In genomic region chr11:20353829-20354434, GRCh38 we compare ENCODE assay signal across 9 cellular contexts. TPM values are rescaled to one million over a fixed set of nuclear protein-coding genes. Genes with fewer than 3 reads are reported as not detected.
A peak's percentile ranks its signal among the peaks of the same experiment; 100 is the strongest.
DNase-seq lines count a peak whose midpoint lies in the region; ATAC-seq, FAIRE-seq and TF ChIP-seq lines count a peak whose summit lies in the region.
"Had no signal": no experiment of that assay in that cellular context is flagged by ENCODE, and none has a peak within 500 bp of the region (broad histone marks: within the 10 kb centered on the region; RNA-seq: fewer than 3 reads in every experiment).

No MANE protein-coding gene starts in this region.

- H3K4me1 ChIP-seq in H9 (ENCODE audit: insufficient read depth, low read length) (no peaks in the 10 kb centered on the region), K562 (replicated peaks in 1 of 2; ENCODE audit: control insufficient read depth in 2 of 2, insufficient read depth in 2 of 2, low read length in 2 of 2) (peaks cover 0 to 14% of the 10 kb centered on the region in 2 experiments; a peak in 4 of 5 replicates), upper lobe of left lung (peaks cover 0 to 5% (median 0%) of the 10 kb centered on the region in 4 donors)

- H3K9ac ChIP-seq in H9 (ENCODE audit: extremely low read depth, insufficient read length, low read length) (no peak overlapping the region), K562 (ENCODE audit: insufficient read depth in 1 of 2, low read depth in 2 of 2, low read length in 2 of 2) (no peak overlapping the region)

- H2AK5ac ChIP-seq in H9 (ENCODE audit: insufficient read length, low read length) = no peak overlapping the region

- H4K5ac ChIP-seq in H9 (ENCODE audit: insufficient read length, low read depth, low read length) = no peak overlapping the region

- H4K91ac ChIP-seq in H9 (ENCODE audit: insufficient read length, low read depth, low read length) = no peak overlapping the region

- WGBS in H9 (ENCODE audit: extremely low coverage, insufficient read length, low lambda C conversion rate) = no CpG with 5 or more reads among the region's 6 CpGs
- WGBS in K562 (ENCODE audit: insufficient coverage, low coverage, missing lambda C conversion rate) = 4% methylated on average over 6 of the region's 6 CpGs
- 11 to 16% methylated on average over 6 of the region's 6 CpGs for WGBS in upper lobe of left lung, 2 donors

- H3K36me3 Mint-ChIP-seq in H9 (ENCODE audit: insufficient read depth in 1 of 3, low read depth in 3 of 3) = no peaks in the 10 kb centered on the region

- TF ChIP-seq POLR2A in K562 (conservative IDR thresholded peaks at IDR 0.05) = no peak
- TF ChIP-seq POLR2A in upper lobe of left lung (IDR thresholded peaks at IDR 0.05) = no peak

- no peak overlapping the region for H2AFZ ChIP-seq in H9 (ENCODE audit: low read length)
- H2AFZ ChIP-seq in K562 (ENCODE audit: low read depth, low read length) = peak overlapping the region; percentile 41; the same call in 1 of the 2 replicates

- H3K4me1 Mint-ChIP-seq in H9 = no peaks in the 10 kb centered on the region; a peak in 1 of 4 replicates

- peak; percentile 46 to 74 for TF ChIP-seq RAD21 in K562 (CRISPR knock-in tag; conservative IDR thresholded peaks at IDR 0.05 in 1 of 2, IDR thresholded peaks at IDR 0.05 in 1 of 2)

- no peak overlapping the region for H3K56ac ChIP-seq in H9 (ENCODE audit: insufficient read length, low read depth, low read length)

- H3K27me3 ChIP-seq in H9 (ENCODE audit: insufficient read depth, low read length) (no peaks in the 10 kb centered on the region), K562 (ENCODE audit: control insufficient read depth in 2 of 2, insufficient read depth in 2 of 2, low read length in 2 of 2) (no peaks in the 10 kb centered on the region), kidney epithelial cell (ENCODE audit: control insufficient read depth, insufficient read depth, low read length) (no peaks in the 10 kb centered on the region), upper lobe of left lung (no peaks in the 10 kb centered on the region)

- no peak overlapping the region for H3K27ac Mint-ChIP-seq in H9

- H2BK120ac ChIP-seq in H9 (ENCODE audit: low read depth, low read length, poor library complexity, severe bottlenecking) = no peak overlapping the region

- no peak for TF ChIP-seq EP300 in K562 (IDR thresholded peaks at IDR 0.05; ENCODE audit: low read length)
- no peak for TF ChIP-seq EP300 in upper lobe of left lung (IDR thresholded peaks at IDR 0.05)

- no peak overlapping the region for H3K27ac ChIP-seq in H9 (ENCODE audit: insufficient read length, low read depth, low read length)
- no peak overlapping the region for H3K27ac ChIP-seq in K562 (ENCODE audit: extremely low read depth, low read depth, low read length)
- no peak overlapping the region for H3K27ac ChIP-seq in upper lobe of left lung

- H3K79me2 ChIP-seq in H9 (ENCODE audit: insufficient read depth, low read length) = no peaks in the 10 kb centered on the region
- H3K79me2 ChIP-seq in K562 (ENCODE audit: control insufficient read depth, insufficient read depth, low read length) = no peaks in the 10 kb centered on the region

- no peak overlapping the region for H2BK5ac ChIP-seq in H9 (ENCODE audit: insufficient read length, low read length)

- CTCF ChIA-PET in K562 (lab: Yijun Ruan, JAX; ENCODE audit: low intra/inter-chr PET ratio) = interaction anchor here (0.6 to 1.8 kb wide), 4 partner anchors 107 to 1277 kb away, joined by 3 to 5 read pairs (median 3); no protein-coding TSS in a partner anchor

- H3K36me3 ChIP-seq in K562 (ENCODE audit: control insufficient read depth, insufficient read depth, low read length) (no peaks in the 10 kb centered on the region), kidney epithelial cell (ENCODE audit: control insufficient read depth, insufficient read depth, low read length) (no peaks in the 10 kb centered on the region), upper lobe of left lung (no peaks in the 10 kb centered on the region)

- H3K27me3 Mint-ChIP-seq in H9 (ENCODE audit: low read depth) = peaks cover 11% of the 10 kb centered on the region

- no peak overlapping the region for H3K18ac ChIP-seq in H9 (ENCODE audit: insufficient read length, low read depth, low read length)

- no peak overlapping the region for H3K23ac ChIP-seq in H9 (ENCODE audit: insufficient read length, low read depth, low read length)

- peak; percentile 75 for ATAC-seq in K562
- peak in 1 of 2 donors; percentile 83 for ATAC-seq in upper lobe of left lung (ENCODE audit: low FRiP score in 2 of 2)
- no peak for ATAC-seq in GM21360 (IDR thresholded peaks at IDR 0.05; ENCODE audit: unreplicated experiment)

- no peak overlapping the region for H3K4ac ChIP-seq in H9 (ENCODE audit: low read depth, low read length)

- no peaks in the 10 kb centered on the region for H4K20me1 ChIP-seq in H9 (ENCODE audit: control insufficient read depth, insufficient read depth, insufficient read length)
- H4K20me1 ChIP-seq in K562 (replicated peaks; ENCODE audit: control insufficient read depth, insufficient read depth, low read length) = no peaks in the 10 kb centered on the region

- POLR2A ChIA-PET in K562 (lab: Yijun Ruan, JAX) = interaction anchor here (0.6 to 1.9 kb wide), 5 partner anchors 9 to 226 kb away, joined by 3 to 5 read pairs (median 4); partner anchors contain the start of gene HTATIP2

- no peaks in the 10 kb centered on the region for H3K23me2 ChIP-seq in H9 (ENCODE audit: insufficient read length, low read depth, low read length, poor library complexity, severe bottlenecking)

- H3K4me2 ChIP-seq in H9 (ENCODE audit: insufficient read depth, insufficient read length, low read length) (no peak overlapping the region), K562 (ENCODE audit: insufficient read depth, low read length) (no peak overlapping the region)

- no peak overlapping the region for H3T11ph ChIP-seq in H9 (ENCODE audit: low read length)

- H3K9me3 ChIP-seq in H9 (ENCODE audit: control insufficient read depth, low read depth, low read length) (no peaks in the 10 kb centered on the region), K562 (replicated peaks; ENCODE audit: control insufficient read depth, insufficient read depth, low read depth, low read length) (no peaks in the 10 kb centered on the region), upper lobe of left lung (no peaks in the 10 kb centered on the region)

- in situ Hi-C loops in K562 (cut with MboI) = loop anchor here (10.0 kb wide), 1 partner anchor 409 kb away; no protein-coding TSS in a partner anchor

- H2BK12ac ChIP-seq in H9 (ENCODE audit: insufficient read length, low read depth, low read length) = no peak overlapping the region

- intact Hi-C loops in K562 (cut with micrococcal nuclease) = loop anchor here (1.0 to 2.0 kb wide), 2 partner anchors 109 to 226 kb away; no protein-coding TSS in a partner anchor

- TF ChIP-seq CTCF in H9 (conservative IDR thresholded peaks at IDR 0.05) (peak; percentile 91), K562 (IDR thresholded peaks at IDR 0.05 in 2 of 3, conservative IDR thresholded peaks at IDR 0.05 in 1 of 3; ENCODE audit: insufficient read depth in 2 of 3, low read depth in 1 of 3, low read length in 3 of 3) (peak; percentile 80 to 82 (median 81)), kidney epithelial cell (IDR thresholded peaks at IDR 0.05; ENCODE audit: insufficient read depth, low read length, poor library complexity, severe bottlenecking) (peak; percentile 88), upper lobe of left lung (IDR thresholded peaks at IDR 0.05) (peak; percentile 27 to 77 (median 60))

- no peaks in the 10 kb centered on the region for H3K79me1 ChIP-seq in H9 (ENCODE audit: insufficient read depth, low read depth, low read length, poor library complexity, severe bottlenecking)

- H3K9me3 Mint-ChIP-seq in H9 = no peaks in the 10 kb centered on the region
- H3K9me3 Mint-ChIP-seq: activated T-cell treated with anti-CD3 and anti-CD28 coated beads, Interleukin-2, amount 50 U/mL, for 4 hours had no signal

- H3K4me3 Mint-ChIP-seq in H9 = no peak overlapping the region
- H3K4me3 Mint-ChIP-seq: activated T-cell treated with anti-CD3 and anti-CD28 coated beads, Interleukin-2, amount 50 U/mL, for 4 hours had no signal

- H2BK15ac ChIP-seq in H9 (ENCODE audit: low read depth, low read length) = no peak overlapping the region

- H3K9me1 ChIP-seq in K562 (ENCODE audit: control insufficient read depth, insufficient read depth, low read length) = no peaks in the 10 kb centered on the region

- H3K14ac ChIP-seq in H9 (ENCODE audit: insufficient read depth, low read length) = no peak overlapping the region

- H2BK20ac ChIP-seq in H9 (ENCODE audit: low read depth, low read length, poor library complexity, severe bottlenecking) = no peak overlapping the region

- H3K4me3 ChIP-seq in K562 = no peak overlapping the region
- no peak overlapping the region for H3K4me3 ChIP-seq in kidney epithelial cell (ENCODE audit: low read depth, low read length)
- H3K4me3 ChIP-seq in upper lobe of left lung = no peak overlapping the region

- DNase-seq in SHP77 (lab: John Stamatoyannopoulos, UW) (peak; percentile 8 to 12), SHP77 treated with DMSO at 0.1 percent for 48 hours (lab: John Stamatoyannopoulos, UW) (no peak), H9 (no peak), NCI-H345 (lab: John Stamatoyannopoulos, UW) (peak; percentile 60), K562 (ENCODE audit: extremely low read depth in 1 of 4, low spot score in 3 of 4) (peak; percentile 47 to 70 (median 51)), kidney epithelial cell (ENCODE audit: low read depth) (no peak), upper lobe of left lung (peak in 1 of 2 donors; percentile 26)
- DNase-seq: activated T-cell treated with anti-CD3 and anti-CD28 coated beads, Interleukin-2, amount 50 U/mL, for 4 hours had no signal

- peak; percentile 93 for FAIRE-seq in K562 (lab: Jason Lieb, UNC)

- no peak overlapping the region for H4K8ac ChIP-seq in H9 (replicated peaks; ENCODE audit: insufficient read length, low read depth, low read length)

- no TSS peak for BruUV-seq in K562 (replicated peaks; lab: Mats Ljungman, UMichigan)

RNA-seq across cellular contexts. Expression of gene HTATIP2, which starts 9.6 kb away (rescaled TPM):
- total RNA-seq in H9 (2021) = 32.8 and 33.6 TPM in 2 replicates
- 26.5 and 48.5 TPM in 2 replicates for total RNA-seq in K562 (2011; cell fraction: chromatin; rRNA removed; ENCODE audit: low replicate concordance)
- total RNA-seq in K562 (2011; cell fraction: nucleolus; rRNA removed) = 24.3 and 26.2 TPM in 2 replicates
- 35.4 and 42.0 TPM in 2 replicates for total RNA-seq in K562 (2011; cell fraction: nucleoplasm; rRNA removed)
- total RNA-seq in K562 (2014; rRNA removed) = 49.6 and 59.9 TPM in 2 replicates
- 57.4 and 63.7 TPM in 2 replicates for total RNA-seq in K562 (2014; rRNA removed; fragmentation: Illumina TruSeq; extraction: Trizol)
- 46.9 and 52.4 TPM in 2 replicates for total RNA-seq in K562 (2015; rRNA removed; fragmentation: Illumina TruSeq; extraction: Trizol)
- total RNA-seq in K562 (2021) = 45.7 and 48.3 TPM in 2 replicates
- polyA plus RNA-seq in K562 (2011; rRNA removed) = 43.4 and 64.4 TPM in 2 replicates
- polyA plus RNA-seq in K562 (2011; cell fraction: cytosol; rRNA removed) = 15.9 and 29.8 TPM in 2 replicates
- 23.9 and 34.4 TPM in 2 replicates for polyA plus RNA-seq in K562 (2011; cell fraction: nucleus; rRNA removed)
- 62.2 and 81.0 TPM in 2 replicates for polyA plus RNA-seq in K562 (2012)
- 51.8 and 65.7 TPM in 2 replicates for polyA plus RNA-seq in K562 (2014; fragmentation: Illumina TruSeq; extraction: Trizol)
- polyA plus RNA-seq in K562 (2014; fragmentation: Nextera tagmentation; extraction: Ambion mirVana) = 10 to 100 TPM; 89.7 to 90.9 TPM
- polyA plus RNA-seq in K562 (2014; rRNA removed) = 70.4 and 74.2 TPM in 2 replicates
- 49.7 and 57.3 TPM in 2 replicates for polyA minus RNA-seq in K562 (2011; rRNA and poly(A)+ RNA removed)
- polyA minus RNA-seq in K562 (2011; cell fraction: cytosol; rRNA and poly(A)+ RNA removed) = 9.2 and 21.1 TPM in 2 replicates
- 13.9 and 16.1 TPM in 2 replicates for polyA minus RNA-seq in K562 (2011; cell fraction: nucleus; rRNA and poly(A)+ RNA removed)
- total RNA-seq in kidney epithelial cell = 38.1 and 51.5 TPM in 2 replicates
- 10 to 100 TPM; 19.9 to 97.8 (median 51.6) TPM for total RNA-seq in upper lobe of left lung

RNA-seq across cellular contexts. Expression of gene PRMT3, which starts 33.6 kb away (rescaled TPM):
- 22.0 and 22.6 TPM in 2 replicates for total RNA-seq in H9 (2021)
- 37.6 and 85.1 TPM in 2 replicates for total RNA-seq in K562 (2011; cell fraction: chromatin; rRNA removed; ENCODE audit: low replicate concordance)
- total RNA-seq in K562 (2011; cell fraction: nucleolus; rRNA removed) = 27.8 and 29.6 TPM in 2 replicates
- total RNA-seq in K562 (2011; cell fraction: nucleoplasm; rRNA removed) = 42.1 and 62.3 TPM in 2 replicates
- total RNA-seq in K562 (2014; rRNA removed) = 45.4 and 46.4 TPM in 2 replicates
- total RNA-seq in K562 (2014; rRNA removed; fragmentation: Illumina TruSeq; extraction: Trizol) = 55.8 and 64.1 TPM in 2 replicates
- 43.7 and 44.2 TPM in 2 replicates for total RNA-seq in K562 (2015; rRNA removed; fragmentation: Illumina TruSeq; extraction: Trizol)
- total RNA-seq in K562 (2021) = 43.2 and 44.7 TPM in 2 replicates
- polyA plus RNA-seq in K562 (2011; rRNA removed) = 36.3 and 62.1 TPM in 2 replicates
- 14.9 and 18.5 TPM in 2 replicates for polyA plus RNA-seq in K562 (2011; cell fraction: cytosol; rRNA removed)
- polyA plus RNA-seq in K562 (2011; cell fraction: nucleus; rRNA removed) = 20.7 and 29.0 TPM in 2 replicates
- polyA plus RNA-seq in K562 (2012) = 23.6 and 28.6 TPM in 2 replicates
- 44.2 and 49.8 TPM in 2 replicates for polyA plus RNA-seq in K562 (2014; fragmentation: Illumina TruSeq; extraction: Trizol)
- polyA plus RNA-seq in K562 (2014; fragmentation: Nextera tagmentation; extraction: Ambion mirVana) = 10 to 100 TPM; 24.0 to 35.3 TPM
- polyA plus RNA-seq in K562 (2014; rRNA removed) = 42.8 and 44.7 TPM in 2 replicates
- 64.1 and 76.2 TPM in 2 replicates for polyA minus RNA-seq in K562 (2011; rRNA and poly(A)+ RNA removed)
- polyA minus RNA-seq in K562 (2011; cell fraction: cytosol; rRNA and poly(A)+ RNA removed) = 11.9 and 27.8 TPM in 2 replicates
- 42.9 and 59.4 TPM in 2 replicates for polyA minus RNA-seq in K562 (2011; cell fraction: nucleus; rRNA and poly(A)+ RNA removed)
- 13.9 and 15.0 TPM in 2 replicates for total RNA-seq in kidney epithelial cell
- total RNA-seq in upper lobe of left lung = 10 to 100 TPM in 5 of 6 donors, 1 to 10 TPM in 1; 7.6 to 31.4 (median 13.1) TPM

Comparison
In these comparisons a context has a peak if more than half of its experiments do, and no peak if none do; other contexts are left out.
1. DNase-seq: peak in SHP77 (2 of 2), NCI-H345 (single experiment) and K562 (4 of 4); none in SHP77 treated with DMSO at 0.1 percent for 48 hours (single experiment), H9 (single experiment) and kidney epithelial cell (single experiment).
2. Peak in every context shown above with its lines, with median percentiles within 50 percentile points of each other: CTCF ChIP-seq.